In the genomic region with DNA sequence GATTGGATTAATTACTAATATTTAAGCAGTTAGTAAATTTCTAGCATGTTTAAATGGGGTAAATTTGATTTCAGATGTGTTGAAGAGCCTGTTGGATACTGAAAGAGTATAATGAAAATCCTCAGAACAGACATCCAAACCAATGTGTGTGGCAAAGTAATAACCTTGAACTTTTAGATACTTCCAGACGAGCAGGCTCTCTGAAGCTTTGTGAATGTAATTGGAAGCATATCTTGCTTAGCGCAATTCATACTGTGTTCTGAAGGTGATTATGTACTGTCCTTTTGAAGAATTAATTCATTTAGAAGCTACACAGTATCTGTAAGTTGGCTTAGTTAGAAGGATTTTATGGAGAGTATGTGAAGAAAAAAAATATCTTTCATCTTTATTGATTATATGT, we compare ENCODE assay signal across 25 cellular contexts.
DNase-seq lines count a peak whose midpoint lies in the region; ATAC-seq, FAIRE-seq and TF ChIP-seq lines count a peak whose summit lies in the region.
"Had no signal": no experiment of that assay in that cellular context is flagged by ENCODE, and none has a peak within 500 bp of the region (broad histone marks: within the 10 kb centered on the region; RNA-seq: fewer than 3 reads in every experiment).

No MANE protein-coding gene starts in this region.

- no peak overlapping the region for H3K9ac ChIP-seq in endodermal cell (ENCODE audit: extremely low read depth, low read length, poor library complexity, severe bottlenecking)
- H3K9ac ChIP-seq: BLaER1 treated with 17β-estradiol and CSF1 and Interleukin-3, amounts not matched to agents 10 nM and 100 nM; GM23248 had no signal

- H3K4me3 ChIP-seq in heart right ventricle (no peak overlapping the region), endodermal cell (ENCODE audit: low read length) (peak overlapping the region; percentile 21)
- H3K4me3 ChIP-seq: A549; BLaER1 treated with 17β-estradiol and CSF1 and Interleukin-3, amounts not matched to agents 10 nM and 100 nM; GM23248 had no signal

- peak; percentile 38 for FAIRE-seq in GM12892 (lab: Jason Lieb, UNC)
- FAIRE-seq: A549, GM19239, H1 had no signal

- H3K4me3 Mint-ChIP-seq in endodermal cell = no peak overlapping the region
- H3K4me3 Mint-ChIP-seq: CD14-positive monocyte; CD4-positive, alpha-beta T cell; CD8-positive, alpha-beta memory T cell had no signal

- H3K9me3 Mint-ChIP-seq in endodermal cell = peaks cover 5% of the 10 kb centered on the region
- H3K9me3 Mint-ChIP-seq: CD4-positive, alpha-beta T cell had no signal

- CTCF ChIA-PET in GM10248 (lab: Yijun Ruan, JAX) = interaction anchor here (1.1 to 1.5 kb wide), 3 partner anchors 9 to 11 kb away, joined by 3 to 5 read pairs (median 4); no protein-coding TSS in a partner anchor

- ATAC-seq in heart right ventricle = peak in 5 of 8 donors; percentile 27 to 64 (median 59)
- no peak for ATAC-seq in Right ventricle myocardium superior (ENCODE audit: poor library complexity)
- ATAC-seq: A549 had no signal

- intact Hi-C loops in heart right ventricle (cut with DNase I) = loop anchor here in 1 of 10 donors (10.0 kb wide), 1 partner anchor 158 kb away; a partner anchor contains a TSS
- intact Hi-C loops in Right ventricle myocardium superior (cut with DNase I) = no loop called here

- TF ChIP-seq POLR2A in GM12892 (IDR thresholded peaks at IDR 0.05; ENCODE audit: low read depth, low read length) = no peak

- H3K27me3 ChIP-seq in heart right ventricle = no peaks in the 10 kb centered on the region
- H3K27me3 ChIP-seq in endodermal cell (ENCODE audit: control insufficient read depth, insufficient read depth, low read length, poor library complexity, severe bottlenecking) = no peaks in the 10 kb centered on the region
- H3K27me3 ChIP-seq: BE2C; BLaER1 treated with 17β-estradiol and CSF1 and Interleukin-3, amounts not matched to agents 10 nM and 100 nM had no signal

- H3K27ac Mint-ChIP-seq in endodermal cell = peak overlapping the region; percentile 67
- H3K27ac Mint-ChIP-seq: CD14-positive monocyte; CD4-positive, alpha-beta T cell had no signal

- peaks cover 0 to 8% (median 0%) of the 10 kb centered on the region in 11 donors for H3K9me3 ChIP-seq in heart right ventricle
- peaks cover 7% of the 10 kb centered on the region for H3K9me3 ChIP-seq in endodermal cell (ENCODE audit: control insufficient read depth, low read length)
- H3K9me3 ChIP-seq: A549; BE2C; BLaER1 treated with 17β-estradiol and CSF1 and Interleukin-3, amounts not matched to agents 10 nM and 100 nM had no signal

- DNase-seq in heart right ventricle (no peak), Right ventricle myocardium superior (no peak), GM12892 (ENCODE audit: insufficient read length) (no peak), endodermal cell (no peak), GM10248 (ENCODE audit: extremely low spot score) (no peak)
- DNase-seq in stimulated activated naive CD4-positive, alpha-beta T cell treated with Interleukin-2 at 50 U/mL for 16 hours (lab: John Stamatoyannopoulos, UW) = no peak
- DNase-seq: 8988T; ACHN; AML-193; BE2C; Calu3; CD4-positive, alpha-beta T cell; CD8-positive, alpha-beta memory T cell; COR-L47; DMS53; DMS79 treated with DMSO at 0.1 percent for 48 hours; GF-D8; GM23248; H7; HCEC 1CT had no signal

- H3K36me3 ChIP-seq in heart right ventricle (peaks cover 0 to 72% (median 12%) of the 10 kb centered on the region in 9 donors), endodermal cell (ENCODE audit: control insufficient read depth, insufficient read depth, low read length) (peaks cover 15% of the 10 kb centered on the region)

- no peak for TF ChIP-seq CTCF in heart right ventricle (IDR thresholded peaks at IDR 0.05)
- TF ChIP-seq CTCF in endodermal cell (conservative IDR thresholded peaks at IDR 0.05) = no peak
- no peak for TF ChIP-seq CTCF in GM10248 (IDR thresholded peaks at IDR 0.05; ENCODE audit: control extremely low read depth, extremely low read depth, low read depth, missing control alignments)

- no peaks in the 10 kb centered on the region for H3K27me3 Mint-ChIP-seq in endodermal cell (ENCODE audit: insufficient read depth)
- H3K27me3 Mint-ChIP-seq: CD4-positive, alpha-beta T cell; CD8-positive, alpha-beta memory T cell had no signal

- 68 to 72% methylated on average over 2 of the region's 2 CpGs for WGBS in heart right ventricle, 2 donors
- WGBS in endodermal cell (ENCODE audit: insufficient coverage in 1 of 2, insufficient read length in 1 of 2), 2 experiments = 89 to 92% methylated on average over 2 of the region's 2 CpGs

- H3K4me1 Mint-ChIP-seq in endodermal cell = peaks cover 44% of the 10 kb centered on the region
- H3K4me1 Mint-ChIP-seq: CD14-positive monocyte had no signal

- no peak overlapping the region for H3K27ac ChIP-seq in heart right ventricle
- no peak overlapping the region for H3K27ac ChIP-seq in endodermal cell (ENCODE audit: low read depth, low read length)
- H3K27ac ChIP-seq: A549; BLaER1 treated with 17β-estradiol and CSF1 and Interleukin-3, amounts not matched to agents 10 nM and 100 nM; GM23248 had no signal

- peaks cover 24% of the 10 kb centered on the region for H3K36me3 Mint-ChIP-seq in endodermal cell (ENCODE audit: low read depth)

- POLR2A ChIA-PET in GM10248 (lab: Yijun Ruan, JAX) = no interaction called here

- peaks cover 0 to 15% (median 3%) of the 10 kb centered on the region in 9 donors for H3K4me1 ChIP-seq in heart right ventricle
- H3K4me1 ChIP-seq in endodermal cell (ENCODE audit: control insufficient read depth, insufficient read depth, low read length) = peaks cover 7% of the 10 kb centered on the region
- H3K4me1 ChIP-seq: A549; BLaER1 treated with 17β-estradiol and CSF1 and Interleukin-3, amounts not matched to agents 10 nM and 100 nM had no signal
